1 cellular context compared by ENCODE assay signal in genomic region chr21:44761747-44762208, GRCh38.
TF ChIP-seq lines count a peak whose summit lies in the region.

No MANE protein-coding gene starts in this region.

TF ChIP-seq in HepG2, 621 proteins besides CTCF, POLR2A, EP300 and RAD21 (continued from another document):
- peak; percentile 37 for TF ChIP-seq MNT (IDR thresholded peaks at IDR 0.05)
